In the genomic region with DNA sequence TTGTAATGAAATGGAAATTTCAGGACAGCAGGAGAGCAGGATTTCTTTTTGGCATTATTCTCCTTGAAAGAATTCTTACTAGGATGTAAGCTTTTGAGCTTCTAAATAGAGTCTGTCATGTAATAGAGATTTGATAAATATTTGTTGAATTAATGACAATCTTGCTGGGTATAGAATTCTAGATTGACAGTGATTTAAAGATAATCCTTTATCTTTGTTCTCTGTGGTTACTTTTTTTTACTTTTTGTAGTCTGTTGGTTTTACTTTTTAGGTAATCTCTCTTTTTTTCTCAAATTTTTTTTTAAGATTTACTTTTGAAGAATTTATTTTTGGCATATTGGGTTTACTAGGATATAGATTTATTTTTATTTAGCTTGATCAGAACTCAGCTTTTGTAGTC, we compare ENCODE assay signal across 21 cellular contexts.
"Had no signal": no experiment of that assay in that cellular context is flagged by ENCODE, and none has a peak within 500 bp of the region (broad histone marks: within the 10 kb centered on the region; RNA-seq: fewer than 3 reads in every experiment).

No MANE protein-coding gene starts in this region.

- H3K4me1 Mint-ChIP-seq: nephron progenitor cell had no signal

- H3K27ac Mint-ChIP-seq: endodermal cell; immature natural killer cell; naive thymus-derived CD4-positive, alpha-beta T cell; nephron progenitor cell; stimulated activated memory B cell treated with anti-CD40 and anti-IgM and Interleukin-4, amounts not matched to agents 10 μg/mL and 1 μg/mL and 100 μg/mL, for 72 hours; stimulated activated naive CD8-positive, alpha-beta T cell treated with anti-CD3 and anti-CD28 coated beads, Interleukin-15, Interleukin-2, amounts not matched to agents 100 ng/mL and 50 ng/mL, for 24 hours had no signal

- H3K4me3 Mint-ChIP-seq: endodermal cell; immature natural killer cell; naive thymus-derived CD4-positive, alpha-beta T cell; nephron progenitor cell; stimulated activated memory B cell treated with anti-CD40 and anti-IgM and Interleukin-4, amounts not matched to agents 10 μg/mL and 1 μg/mL and 100 μg/mL, for 72 hours; stimulated activated naive CD8-positive, alpha-beta T cell treated with anti-CD3 and anti-CD28 coated beads, Interleukin-15, Interleukin-2, amounts not matched to agents 100 ng/mL and 50 ng/mL, for 24 hours had no signal

- H3K4me1 ChIP-seq: right lobe of liver, tibial artery, upper lobe of left lung, uterus had no signal

- H3K27ac ChIP-seq: coronary artery, gastrocnemius medialis, psoas muscle, right lobe of liver, spleen, tibial artery, upper lobe of left lung, uterus had no signal

- H3K4me3 ChIP-seq: coronary artery, gastrocnemius medialis, psoas muscle, right lobe of liver, spleen, tibial artery, upper lobe of left lung, uterus had no signal

- H3K36me3 ChIP-seq: right lobe of liver, uterus had no signal

- ATAC-seq: gastrocnemius medialis; naive thymus-derived CD4-positive, alpha-beta T cell; right lobe of liver; stimulated activated memory B cell treated with anti-CD40 and anti-IgM and Interleukin-4, amounts not matched to agents 10 μg/mL and 1 μg/mL and 100 μg/mL, for 72 hours had no signal

- H3K27me3 Mint-ChIP-seq: naive thymus-derived CD4-positive, alpha-beta T cell; stimulated activated memory B cell treated with anti-CD40 and anti-IgM and Interleukin-4, amounts not matched to agents 10 μg/mL and 1 μg/mL and 100 μg/mL, for 72 hours; stimulated activated naive CD8-positive, alpha-beta T cell treated with anti-CD3 and anti-CD28 coated beads, Interleukin-15, Interleukin-2, amounts not matched to agents 100 ng/mL and 50 ng/mL, for 24 hours had no signal

- H3K27me3 ChIP-seq: gastrocnemius medialis, right lobe of liver, spleen, tibial artery, upper lobe of left lung, uterus had no signal

- DNase-seq: effector CD4-positive, alpha-beta T cell; endodermal cell; gastrocnemius medialis; glutamatergic neuron; immature natural killer cell; kidney glomerular epithelial cell; naive thymus-derived CD4-positive, alpha-beta T cell; nephron progenitor cell; psoas muscle; retina; right lobe of liver; spleen; stimulated activated CD4-positive, alpha-beta T cell treated with anti-CD3 and anti-CD28 coated beads, Interleukin-15, amount 100 ng/mL, for 24 hours; stimulated activated CD4-positive, alpha-beta T cell treated with anti-CD3 and anti-CD28 coated beads, Interleukin-1b, Interleukin-23, amount 100 ng/mL, for 48 hours; stimulated activated CD4-positive, alpha-beta T cell treated with anti-CD3 and anti-CD28 coated beads, Interleukin-4, amount 100 ng/mL, for 24 hours; tibial artery; upper lobe of left lung; uterus had no signal

- H3K9me3 ChIP-seq: psoas muscle, right lobe of liver had no signal
